Comparison of ENCODE assay signal across 6 cellular contexts in the genomic region with DNA sequence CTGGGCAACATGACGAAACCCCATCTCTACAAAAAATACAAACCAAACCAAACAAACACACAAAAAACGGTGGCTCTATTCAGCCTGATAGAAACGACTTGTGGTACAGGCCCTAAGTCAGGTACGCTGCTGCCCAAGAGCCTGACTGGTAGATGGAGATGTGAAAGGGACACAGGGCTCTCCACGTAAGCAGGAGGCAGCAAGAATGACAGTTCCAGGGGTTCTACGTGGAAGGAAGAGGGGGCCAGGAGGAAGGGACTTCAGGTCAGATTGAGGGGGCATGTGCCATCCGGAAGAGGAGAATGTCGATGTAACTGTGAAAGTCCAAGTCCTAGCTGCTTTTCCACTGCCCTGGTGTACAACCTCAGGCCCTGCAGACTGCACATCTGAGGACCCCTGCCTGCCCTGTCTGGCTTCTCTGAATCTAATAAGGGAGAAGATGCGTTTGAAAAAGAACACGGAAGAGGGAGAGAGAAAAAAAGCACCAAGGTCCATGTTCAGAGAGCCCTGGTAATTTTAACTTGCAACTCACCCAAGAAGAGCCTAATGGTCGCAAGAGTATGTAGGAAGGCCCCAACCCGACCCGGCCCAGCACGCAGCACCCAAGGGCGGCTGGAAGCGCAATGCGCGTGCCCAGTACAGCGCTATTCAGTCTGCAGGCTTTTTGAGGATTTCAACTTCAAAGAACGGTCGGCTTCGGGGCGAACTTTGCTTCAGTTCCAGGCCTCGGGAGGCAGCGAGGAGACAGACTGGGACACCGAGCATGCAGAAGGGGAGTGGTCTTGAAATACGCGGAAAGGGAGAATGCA. TPM values are rescaled to one million over a fixed set of nuclear protein-coding genes. Genes with fewer than 3 reads are reported as not detected.
DNase-seq lines count a peak whose midpoint lies in the region; ATAC-seq and TF ChIP-seq lines count a peak whose summit lies in the region.

No MANE protein-coding gene starts in this region.

- H3K9me3 ChIP-seq in trophoblast cell (ENCODE audit: insufficient read depth, low read depth, low read length), result no peaks in the 10 kb centered on the region

- peak overlapping the region; percentile 62 for H2BK120ac ChIP-seq in trophoblast cell (ENCODE audit: insufficient read depth, low read length, poor library complexity)

- no CpG with 5 or more reads among the region's 28 CpGs for WGBS in trophoblast cell (ENCODE audit: extremely low coverage, insufficient coverage, insufficient read length)

- peaks cover 17% of the 10 kb centered on the region for H3K79me1 ChIP-seq in trophoblast cell (ENCODE audit: low read length)

- H3K23ac ChIP-seq in trophoblast cell (ENCODE audit: low read length), result no peak overlapping the region

- peak overlapping the region; percentile 6 for H4K12ac ChIP-seq in trophoblast cell (ENCODE audit: low read depth, low read length)

- peak overlapping the region; percentile 96 for H3K4me3 ChIP-seq in AG09309 (ENCODE audit: control insufficient read depth, low read depth, low read length)
- peak overlapping the region; percentile 99 for H3K4me3 ChIP-seq in trophoblast cell (ENCODE audit: low read depth, low read length)

- H2AFZ ChIP-seq in trophoblast cell (ENCODE audit: insufficient read depth, low read length, poor library complexity), result peak overlapping the region; percentile 75

- peaks cover 9 to 12% of the 10 kb centered on the region in 2 experiments for H3K36me3 ChIP-seq in trophoblast cell (ENCODE audit: control insufficient read depth in 1 of 2, insufficient read depth in 2 of 2, low read length in 2 of 2)

- no peak overlapping the region for H2BK12ac ChIP-seq in trophoblast cell (ENCODE audit: low read length)

- peak overlapping the region; percentile 62 for H3K4ac ChIP-seq in trophoblast cell (ENCODE audit: low read depth, low read length)

- DNase-seq in AG09309 (ENCODE audit: low read depth), result no peak
- no peak for DNase-seq in trophoblast cell
- no peak for DNase-seq in stimulated activated CD4-positive, alpha-beta T cell treated with anti-CD3 and anti-CD28 coated beads, Interleukin-1b, Interleukin-23, amount 100 ng/mL, for 48 hours
- no peak for DNase-seq in erythroblast (lab: John Stamatoyannopoulos, UW)

- H4K91ac ChIP-seq in trophoblast cell (ENCODE audit: low read depth, low read length), result peak overlapping the region; percentile 73

- no peak for TF ChIP-seq CTCF in AG09309 (IDR thresholded peaks at IDR 0.05; ENCODE audit: control insufficient read depth, insufficient read depth, low read depth, low read length, missing control alignments)

- peak overlapping the region; percentile 74 for H2BK5ac ChIP-seq in trophoblast cell (ENCODE audit: low read depth, low read length, poor library complexity)

- peak overlapping the region; percentile 77 for H3K9ac ChIP-seq in trophoblast cell (ENCODE audit: low read length)

- peak overlapping the region; percentile 42 for H3K14ac ChIP-seq in trophoblast cell (ENCODE audit: low read length)

- no peaks in the 10 kb centered on the region for H3K27me3 ChIP-seq in trophoblast cell (ENCODE audit: insufficient read depth, low read length)

- H3K79me2 ChIP-seq in trophoblast cell (ENCODE audit: control insufficient read depth, insufficient read depth, low read length, poor library complexity), result peaks cover 13% of the 10 kb centered on the region

- H3K4me2 ChIP-seq in trophoblast cell (ENCODE audit: low read length), result peak overlapping the region; percentile 87

- H2AK5ac ChIP-seq in trophoblast cell (ENCODE audit: low read length), result peak overlapping the region; percentile 63

- no peak for TF ChIP-seq POLR2A in erythroblast (IDR thresholded peaks at IDR 0.05; ENCODE audit: low read length)

- peak overlapping the region; percentile 89 for H4K8ac ChIP-seq in trophoblast cell (ENCODE audit: low read depth, low read length)

- peak overlapping the region; percentile 99 for H3K27ac ChIP-seq in cingulate gyrus (ENCODE audit: low read depth, low read length)
- peak overlapping the region; percentile 91 for H3K27ac ChIP-seq in trophoblast cell (ENCODE audit: low read depth, low read length)

- peak; percentile 3 for ATAC-seq in HG03064 (IDR thresholded peaks at IDR 0.05; ENCODE audit: low read depth, unreplicated experiment)

- H3K18ac ChIP-seq in trophoblast cell (ENCODE audit: low read length), result peak overlapping the region; percentile 54

- H3K4me1 ChIP-seq in trophoblast cell (ENCODE audit: control insufficient read depth in 1 of 2, insufficient read depth in 2 of 2, low read length in 2 of 2), result peaks cover 24 to 28% of the 10 kb centered on the region in 2 experiments

RNA-seq across cellular contexts. Expression of a gene that starts 0.9 kb away (rescaled TPM):
- 88.8 and 89.4 TPM in 2 replicates for polyA plus RNA-seq in trophoblast cell (2013)

RNA-seq across cellular contexts. Expression of a gene that starts 3.0 kb away (rescaled TPM):
- polyA plus RNA-seq in trophoblast cell (2013), result 71.6 and 72.3 TPM in 2 replicates

RNA-seq across cellular contexts. Expression of a gene that starts 6.5 kb away (rescaled TPM):
- 12.5 and 13.2 TPM in 2 replicates for polyA plus RNA-seq in trophoblast cell (2013)

RNA-seq across cellular contexts. Expression of a gene that starts 11.2 kb away (rescaled TPM):
- polyA plus RNA-seq in trophoblast cell (2013), result 36.2 and 40.2 TPM in 2 replicates

RNA-seq across cellular contexts. Expression of a gene that starts 26.2 kb away (rescaled TPM):
- 0.03 and 0.04 TPM in 2 replicates for polyA plus RNA-seq in trophoblast cell (2013)
